8 cellular contexts compared by ENCODE assay signal in the genomic region with DNA sequence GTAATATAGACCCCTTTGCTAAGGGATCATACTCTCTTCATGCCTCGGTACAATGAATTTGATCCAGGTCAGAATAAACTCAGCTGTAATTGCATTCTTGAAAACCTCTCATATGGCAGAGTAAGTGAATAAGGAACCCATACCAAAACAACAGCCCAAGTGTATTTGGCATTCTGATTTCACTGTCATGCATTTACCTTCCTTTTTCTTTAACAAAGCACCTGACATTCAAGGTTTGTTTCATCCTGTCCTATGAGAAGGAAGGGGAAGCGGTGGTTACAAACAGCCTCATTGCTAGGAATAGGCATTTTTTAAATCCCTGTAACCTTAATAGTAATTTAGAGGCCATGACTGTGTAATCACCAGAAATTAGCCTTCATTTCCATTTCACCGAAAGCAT.
"Had no signal": no experiment of that assay in that cellular context is flagged by ENCODE, and none has a peak within 500 bp of the region (broad histone marks: within the 10 kb centered on the region; RNA-seq: fewer than 3 reads in every experiment).

No MANE protein-coding gene starts in this region.

- H3K27ac Mint-ChIP-seq: HFFc6 had no signal

- H2AFZ ChIP-seq: GM23248 had no signal

- DNase-seq: GM23248, H7, HFFc6, IMR-90, KBM-7 had no signal

- H3K27ac ChIP-seq: GM23248, HL-60 had no signal

- ATAC-seq: HCT116 had no signal

- H3K9me3 ChIP-seq: HAP-1 had no signal

- H3K9ac ChIP-seq: GM23248 had no signal

- H3K4me3 Mint-ChIP-seq: HFFc6 had no signal

- H3K4me3 ChIP-seq: GM23248, HAP-1 had no signal

- H3K36me3 ChIP-seq: HAP-1 had no signal

- H3K4me1 ChIP-seq: HAP-1 had no signal
